Comparison of ENCODE assay signal across 1 cellular context in genomic region chr16:48632137-48632774, GRCh38.
TF ChIP-seq lines count a peak whose summit lies in the region.

No MANE protein-coding gene starts in this region.

TF ChIP-seq in HepG2, 621 proteins besides CTCF, POLR2A, EP300 and RAD21 (continued from another document and continues in another):
- TF ChIP-seq ZBED4 (CRISPR knock-in tag; IDR thresholded peaks at IDR 0.05; ENCODE audit: borderline replicate concordance) (no peak), ATF3 (CRISPR knock-in tag; IDR thresholded peaks at IDR 0.05) (no peak; the same call in 1 of the 2 replicates), ERF (CRISPR knock-in tag; IDR thresholded peaks at IDR 0.05) (no peak; the same call in 1 of the 2 replicates), HOXA7 (CRISPR knock-in tag; IDR thresholded peaks at IDR 0.05) (no peak), MBD4 (IDR thresholded peaks at IDR 0.05; ENCODE audit: borderline replicate concordance, low read length) (no peak), KDM3A (CRISPR knock-in tag; IDR thresholded peaks at IDR 0.05; ENCODE audit: low read depth) (0 out of 2 replicates have a peak, but pooled peaks have one; percentile 46), PHF21A (CRISPR knock-in tag; IDR thresholded peaks at IDR 0.05) (no peak), ZNF784 (CRISPR knock-in tag; IDR thresholded peaks at IDR 0.05; ENCODE audit: borderline replicate concordance) (no peak), SNAI1 (CRISPR knock-in tag; IDR thresholded peaks at IDR 0.05; ENCODE audit: borderline replicate concordance) (no peak), ZNF607 (CRISPR knock-in tag; IDR thresholded peaks at IDR 0.05; ENCODE audit: borderline replicate concordance) (0 out of 2 replicates have a peak, but pooled peaks have one; percentile 69), ZNF235 (CRISPR knock-in tag; IDR thresholded peaks at IDR 0.05; ENCODE audit: borderline replicate concordance) (no peak), MAZ (IDR thresholded peaks at IDR 0.05; ENCODE audit: borderline replicate concordance, low read depth, low read length) (no peak), MAZ (CRISPR knock-in tag; IDR thresholded peaks at IDR 0.05; ENCODE audit: low read depth) (no peak), HDAC6 (IDR thresholded peaks at IDR 0.05; ENCODE audit: low read depth, low read length) (no peak), ZSCAN20 (CRISPR knock-in tag; IDR thresholded peaks at IDR 0.05; ENCODE audit: borderline replicate concordance) (no peak), ZBTB43 (CRISPR knock-in tag; conservative IDR thresholded peaks at IDR 0.05) (no peak; the same call in 1 of the 2 replicates), SPEN (CRISPR knock-in tag; IDR thresholded peaks at IDR 0.05; ENCODE audit: low read depth) (no peak), MAFF (IDR thresholded peaks at IDR 0.05; ENCODE audit: low read depth, low read length) (no peak), CEBPZ (IDR thresholded peaks at IDR 0.05; ENCODE audit: low read length) (no peak), SMAD3 (CRISPR knock-in tag; IDR thresholded peaks at IDR 0.05) (no peak), TCF7 (IDR thresholded peaks at IDR 0.05; ENCODE audit: low read depth) (no peak), NONO (IDR thresholded peaks at IDR 0.05) (no peak), NONO (CRISPR knock-in tag; conservative IDR thresholded peaks at IDR 0.05) (no peak), AGO1 (IDR thresholded peaks at IDR 0.05; ENCODE audit: low read depth, low read length, poor library complexity, severe bottlenecking) (no peak), ZNF10 (CRISPR knock-in tag; IDR thresholded peaks at IDR 0.05; ENCODE audit: borderline replicate concordance, low read depth) (no peak), GFI1 (CRISPR knock-in tag; IDR thresholded peaks at IDR 0.05; ENCODE audit: borderline replicate concordance) (peak; percentile 48; the same call in 1 of the 2 replicates), FOXA3 (CRISPR knock-in tag; IDR thresholded peaks at IDR 0.05) (0 out of 2 replicates have a peak, but pooled peaks have one; percentile 11), ZNF567 (CRISPR knock-in tag; IDR thresholded peaks at IDR 0.05; ENCODE audit: borderline replicate concordance) (no peak), POLR2AphosphoS5 (IDR thresholded peaks at IDR 0.05; ENCODE audit: low read depth, low read length) (no peak), MTA1 (CRISPR knock-in tag; IDR thresholded peaks at IDR 0.05; ENCODE audit: borderline replicate concordance) (no peak), HNRNPL (IDR thresholded peaks at IDR 0.05; ENCODE audit: low read depth, low read length) (no peak), AGO2 (optimal IDR thresholded peaks at IDR 0.05; ENCODE audit: low read depth, low read length) (no peak), RFXANK (CRISPR knock-in tag; IDR thresholded peaks at IDR 0.05) (no peak), SETDB1 (CRISPR knock-in tag; IDR thresholded peaks at IDR 0.05; ENCODE audit: borderline replicate concordance) (no peak), ZNF367 (CRISPR knock-in tag; IDR thresholded peaks at IDR 0.05; ENCODE audit: borderline replicate concordance) (no peak), TFDP1 (CRISPR knock-in tag; IDR thresholded peaks at IDR 0.05; ENCODE audit: borderline replicate concordance) (peak; percentile 53; the same call in 1 of the 2 replicates), ZBTB39 (CRISPR knock-in tag; IDR thresholded peaks at IDR 0.05) (no peak), HIVEP1 (CRISPR knock-in tag; IDR thresholded peaks at IDR 0.05) (no peak), SRSF9 (IDR thresholded peaks at IDR 0.05; ENCODE audit: borderline replicate concordance, insufficient read depth, low read depth, low read length, poor library complexity, severe bottlenecking) (no peak), ZMAT5 (CRISPR knock-in tag; IDR thresholded peaks at IDR 0.05; ENCODE audit: borderline replicate concordance, low read depth) (no peak), NFAT5 (CRISPR knock-in tag; IDR thresholded peaks at IDR 0.05) (no peak), ZNF317 (CRISPR knock-in tag; IDR thresholded peaks at IDR 0.05) (no peak), GTF3A (CRISPR knock-in tag; conservative IDR thresholded peaks at IDR 0.05) (no peak), ZNF549 (CRISPR knock-in tag; IDR thresholded peaks at IDR 0.05) (no peak), ZNF761 (CRISPR knock-in tag; conservative IDR thresholded peaks at IDR 0.05) (no peak), MTF1 (CRISPR knock-in tag; IDR thresholded peaks at IDR 0.05) (no peak)
